ENCODE assay signal across 17 cellular contexts in genomic region chr1:117815105-117815812, GRCh38.
A peak's percentile ranks its signal among the peaks of the same experiment; 100 is the strongest.
DNase-seq lines count a peak whose midpoint lies in the region; ATAC-seq, FAIRE-seq and TF ChIP-seq lines count a peak whose summit lies in the region.
"Had no signal": no experiment of that assay in that cellular context is flagged by ENCODE, and none has a peak within 500 bp of the region (broad histone marks: within the 10 kb centered on the region; RNA-seq: fewer than 3 reads in every experiment).

No MANE protein-coding gene starts in this region.

- no peak overlapping the region for H3K4me3 Mint-ChIP-seq in astrocyte (ENCODE audit: unreplicated experiment)
- H3K4me3 Mint-ChIP-seq: activated CD4-positive, alpha-beta T cell treated with anti-CD3 and anti-CD28 coated beads, Interleukin-2, amount 10 ng/mL, durations not matched to agents 7 days and 5 days; GM23338 had no signal

- H3K27me3 Mint-ChIP-seq in astrocyte (ENCODE audit: low read depth, unreplicated experiment) = no peaks in the 10 kb centered on the region
- H3K27me3 Mint-ChIP-seq: activated CD4-positive, alpha-beta T cell treated with anti-CD3 and anti-CD28 coated beads, Interleukin-2, amount 10 ng/mL, durations not matched to agents 7 days and 5 days had no signal

- no peak overlapping the region for H2AFZ ChIP-seq in astrocyte (ENCODE audit: low read depth, low read length)
- H2AFZ ChIP-seq: GM23338 had no signal

- H3K9me3 Mint-ChIP-seq in astrocyte (ENCODE audit: unreplicated experiment) = peaks cover 3% of the 10 kb centered on the region
- H3K9me3 Mint-ChIP-seq: activated CD4-positive, alpha-beta T cell treated with anti-CD3 and anti-CD28 coated beads, Interleukin-2, amount 10 ng/mL, durations not matched to agents 7 days and 5 days; GM23338 had no signal

- peaks cover 29% of the 10 kb centered on the region for H3K4me1 Mint-ChIP-seq in astrocyte (ENCODE audit: low read depth, unreplicated experiment)

- TF ChIP-seq CTCF in astrocyte (IDR thresholded peaks at IDR 0.05; ENCODE audit: insufficient read depth, low read depth, low read length) = no peak
- TF ChIP-seq CTCF in foreskin keratinocyte (conservative IDR thresholded peaks at IDR 0.05) = no peak

- no peaks in the 10 kb centered on the region for H3K36me3 Mint-ChIP-seq in astrocyte (ENCODE audit: low read depth, unreplicated experiment)

- FAIRE-seq in astrocyte (lab: Jason Lieb, UNC) = no peak
- FAIRE-seq: pancreas, TTC549 had no signal

- H3K4me3 ChIP-seq in astrocyte (ENCODE audit: insufficient read depth, low read depth, low read length) = no peak overlapping the region
- H3K4me3 ChIP-seq: BLaER1, GM23338, pancreas had no signal

- peak overlapping the region; percentile 66 for H3K27ac Mint-ChIP-seq in astrocyte (ENCODE audit: unreplicated experiment)
- H3K27ac Mint-ChIP-seq: activated CD4-positive, alpha-beta T cell treated with anti-CD3 and anti-CD28 coated beads, Interleukin-2, amount 10 ng/mL, durations not matched to agents 7 days and 5 days; GM23338 had no signal

- H3K27ac ChIP-seq in astrocyte (ENCODE audit: low read depth, low read length) (no peak overlapping the region), foreskin keratinocyte (no peak overlapping the region)
- H3K27ac ChIP-seq: BLaER1, pancreas had no signal

- H3K4me2 ChIP-seq in astrocyte (ENCODE audit: low read length) = peak overlapping the region; percentile 9
- H3K4me2 ChIP-seq: BLaER1, GM23338 had no signal

- peak; percentile 66 for DNase-seq in HCEC 1CT
- DNase-seq in astrocyte (ENCODE audit: low read depth) = peak; percentile 63
- DNase-seq in foreskin keratinocyte = no peak
- peak; percentile 49 for DNase-seq in stromal cell of bone marrow (ENCODE audit: low read depth)
- DNase-seq in stimulated activated CD8-positive, alpha-beta memory T cell treated with anti-CD3 and anti-CD28 coated beads, Interleukin-4, amount 100 ng/mL, for 48 hours = no peak
- DNase-seq in GM19240 (ENCODE audit: insufficient read length, low spot score) = no peak
- DNase-seq: activated CD4-positive, alpha-beta T cell treated with anti-CD3 and anti-CD28 coated beads, Interleukin-2, amount 10 ng/mL, durations not matched to agents 7 days and 5 days; activated T-cell treated with anti-CD3 and anti-CD28 coated beads, Interleukin-2, amount 50 U/mL, for 48 hours; left cardiac atrium; NCI-H2107; NCI-H526 treated with DMSO at 0.1 percent for 48 hours; pancreas had no signal

- ATAC-seq in foreskin keratinocyte = peak; percentile 33
- ATAC-seq in GM18870 (IDR thresholded peaks at IDR 0.05; ENCODE audit: unreplicated experiment) = no peak
- ATAC-seq in HG03521 (IDR thresholded peaks at IDR 0.05; ENCODE audit: unreplicated experiment) = no peak

- peaks cover 16% of the 10 kb centered on the region for H3K4me1 ChIP-seq in astrocyte (ENCODE audit: insufficient read depth, low read length)
- H3K4me1 ChIP-seq in foreskin keratinocyte = no peaks in the 10 kb centered on the region
- H3K4me1 ChIP-seq: BLaER1, pancreas had no signal

- H3K79me2 ChIP-seq in astrocyte (ENCODE audit: insufficient read depth, low read length) = no peaks in the 10 kb centered on the region

- no peaks in the 10 kb centered on the region for H4K20me1 ChIP-seq in astrocyte (ENCODE audit: insufficient read depth, low read length)
- H4K20me1 ChIP-seq: BLaER1 had no signal

- H3K9ac ChIP-seq in astrocyte (ENCODE audit: low read length) = no peak overlapping the region
- H3K9ac ChIP-seq: BLaER1 had no signal

- no peaks in the 10 kb centered on the region for H3K9me3 ChIP-seq in astrocyte (ENCODE audit: insufficient read depth, low read depth, low read length)
- H3K9me3 ChIP-seq: pancreas had no signal

- H3K27me3 ChIP-seq in astrocyte (ENCODE audit: insufficient read depth, low read length) = no peaks in the 10 kb centered on the region
- H3K27me3 ChIP-seq in foreskin keratinocyte = no peaks in the 10 kb centered on the region
- H3K27me3 ChIP-seq: BLaER1, pancreas had no signal

- H3K36me3 ChIP-seq in astrocyte (ENCODE audit: insufficient read depth, low read length) = no peaks in the 10 kb centered on the region
- H3K36me3 ChIP-seq: BLaER1, pancreas had no signal

Comparison
In these comparisons a context has a peak if more than half of its experiments do, and no peak if none do; other contexts are left out.
1. DNase-seq: peak in HCEC 1CT (single experiment), astrocyte (single experiment) and stromal cell of bone marrow (single experiment); none in foreskin keratinocyte (0 of 2), stimulated activated CD8-positive, alpha-beta memory T cell treated with anti-CD3 and anti-CD28 coated beads, Interleukin-4, amount 100 ng/mL, for 48 hours (single experiment) and GM19240 (single experiment).